Comparison of ENCODE assay signal across 8 cellular contexts in the genomic region with DNA sequence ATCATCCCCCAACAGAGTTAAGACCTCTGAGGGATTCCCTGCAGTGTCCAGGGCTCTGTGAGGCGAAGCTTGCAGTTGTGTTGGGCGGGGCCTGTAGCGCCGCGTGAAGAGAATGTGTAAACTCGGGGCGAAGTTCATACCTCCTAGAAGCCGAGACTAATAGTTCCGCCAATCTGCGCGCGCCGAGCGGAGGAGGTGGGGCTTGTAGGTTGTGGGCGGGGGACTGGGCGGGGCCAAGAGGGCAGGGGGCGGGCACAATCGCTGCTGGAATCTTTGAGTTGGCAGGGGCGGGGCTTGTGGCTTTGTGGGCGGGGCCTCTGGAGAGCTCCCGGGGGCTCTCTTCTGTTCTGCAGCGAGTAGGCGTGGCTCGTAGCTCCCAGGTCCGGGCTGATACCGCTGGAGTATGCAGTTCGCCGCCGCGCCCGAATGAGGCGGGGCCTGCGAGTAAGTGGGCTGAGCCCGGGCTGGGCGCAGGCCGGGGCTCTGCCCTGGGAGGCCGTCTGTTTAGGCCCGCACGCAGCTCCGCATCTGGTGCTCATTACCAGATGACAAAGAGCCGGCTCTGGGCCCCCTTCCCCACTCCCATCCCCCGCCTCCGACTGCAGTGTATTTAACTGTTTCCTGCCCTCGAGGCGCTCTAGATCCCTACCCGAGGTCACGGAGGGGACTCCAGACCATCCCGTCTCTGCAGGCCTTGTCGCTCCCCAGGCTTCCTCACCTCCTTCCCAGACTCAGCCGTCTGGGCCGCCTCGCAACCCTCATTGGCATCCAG. TPM values are rescaled to one million over a fixed set of nuclear protein-coding genes. Genes with fewer than 3 reads are reported as not detected.
DNase-seq lines count a peak whose midpoint lies in the region; ATAC-seq and TF ChIP-seq lines count a peak whose summit lies in the region.

No MANE protein-coding gene starts in this region.

- ATAC-seq in GM21529 (IDR thresholded peaks at IDR 0.05; ENCODE audit: unreplicated experiment) (peak; percentile 62), IMR-90 (ENCODE audit: low read depth) (peak; percentile 75), mucosa of descending colon (peak; percentile 86)

- H2AK5ac ChIP-seq in IMR-90 (ENCODE audit: low read depth, low read length), result peak overlapping the region; percentile 77

- H3K56ac ChIP-seq in IMR-90 (ENCODE audit: extremely low read depth, insufficient read depth, low read length), result peak overlapping the region; percentile 76

- H2AFZ ChIP-seq in IMR-90 (replicated peaks; ENCODE audit: low read length, poor library complexity), result peak overlapping the region; percentile 94

- H3K36me3 ChIP-seq in IMR-90 (ENCODE audit: control insufficient read depth, insufficient read depth, low read length) (no peaks in the 10 kb centered on the region), mucosa of descending colon (ENCODE audit: low read depth) (no peaks in the 10 kb centered on the region)

- in situ Hi-C loops in IMR-90 (cut with MboI; ENCODE audit: low sequenced_read_pairs), result no loop called here

- TF ChIP-seq CTCF in IMR-90 (conservative IDR thresholded peaks at IDR 0.05; ENCODE audit: low read depth, low read length) (no peak), mucosa of descending colon (IDR thresholded peaks at IDR 0.05) (no peak)

- H3K27me3 ChIP-seq in IMR-90 (ENCODE audit: control insufficient read depth, insufficient read depth, low read length), result no peaks in the 10 kb centered on the region

- peaks cover 2% of the 10 kb centered on the region for H3K9me1 ChIP-seq in IMR-90 (ENCODE audit: insufficient read depth, low read length)

- peak overlapping the region; percentile 92 for H3K4me2 ChIP-seq in IMR-90 (ENCODE audit: low read depth, low read length)

- TF ChIP-seq RAD21 in IMR-90 (IDR thresholded peaks at IDR 0.05; ENCODE audit: low read length), result no peak

- H3K4me3 ChIP-seq in IMR-90 (ENCODE audit: insufficient read depth, low read depth, low read length), result peak overlapping the region; percentile 72
- H3K4me3 ChIP-seq in mucosa of descending colon, result no peak overlapping the region

- intact Hi-C loops in IMR-90 (cut with micrococcal nuclease) (loop anchor here (1.0 kb wide), 2 partner anchors 16 to 24 kb away; partner anchors contain the start of gene RIN1), mucosa of descending colon (cut with DNase I, micrococcal nuclease) (loop anchor here in 1 of 2 donors (10.0 kb wide), 1 partner anchor 72 kb away; no protein-coding TSS in a partner anchor)

- peak overlapping the region; percentile 89 for H2BK120ac ChIP-seq in IMR-90 (ENCODE audit: low read depth, low read length)

- dilution Hi-C loops in IMR-90 (cut with HindIII; ENCODE audit: low sequenced_read_pairs, unreplicated experiment), result no loop called here

- H3K18ac ChIP-seq in IMR-90 (ENCODE audit: low read depth, low read length), result peak overlapping the region; percentile 35

- CTCF ChIA-PET in IMR-90 (lab: Yijun Ruan, JAX), result interaction anchor here (0.5 to 2.4 kb wide), 9 partner anchors 10 to 76 kb away, joined by 3 to 17 read pairs (median 5); partner anchors contain the start of gene RIN1

- H3K27ac ChIP-seq in IMR-90 (ENCODE audit: insufficient read depth, low read length) (peak overlapping the region; percentile 93), epithelial cell of prostate (peak overlapping the region; percentile 56)

- peak overlapping the region; percentile 94 for H3K14ac ChIP-seq in IMR-90 (replicated peaks; ENCODE audit: low read depth, low read length)

- H3K4ac ChIP-seq in IMR-90 (ENCODE audit: low read depth, low read length), result peak overlapping the region; percentile 81

- peak overlapping the region; percentile 53 to 74; a peak in 3 of 4 replicates for H4K8ac ChIP-seq in IMR-90 (ENCODE audit: low read depth in 2 of 2, low read length in 2 of 2)

- H3K4me1 ChIP-seq in IMR-90 (ENCODE audit: control insufficient read depth, insufficient read depth, low read length) (peaks cover 20% of the 10 kb centered on the region), mucosa of descending colon (ENCODE audit: low read depth) (peaks cover 7% of the 10 kb centered on the region)

- POLR2A ChIA-PET in IMR-90 (lab: Charles Lee; ENCODE audit: unreplicated experiment), result interaction anchor here (0.6 to 2.9 kb wide), 7 partner anchors 9 to 74 kb away, joined by 3 to 23 read pairs (median 6); partner anchors contain the start of gene RIN1

- 0% methylated on average over 8 of the region's 52 CpGs; no CpG with 5 or more reads in 1 of the 2 experiments for WGBS in IMR-90 (ENCODE audit: extremely low coverage in 2 of 2, insufficient read length in 1 of 2), 2 experiments

- peak overlapping the region; percentile 77 for H2BK5ac ChIP-seq in IMR-90 (ENCODE audit: low read depth, low read length, poor library complexity, severe bottlenecking)

- no TSS peak for BruUV-seq in IMR-90 (replicated peaks; lab: Mats Ljungman, UMichigan)

- peak overlapping the region; percentile 37 for H3K23ac ChIP-seq in IMR-90 (ENCODE audit: low read depth, low read length)

- H4K20me1 ChIP-seq in IMR-90 (ENCODE audit: insufficient read depth, low read length), result peaks cover 39% of the 10 kb centered on the region

- peak overlapping the region; percentile 11; the same call in 1 of the 3 replicates for H2BK15ac ChIP-seq in IMR-90 (ENCODE audit: low read depth, low read length)

- peak overlapping the region; percentile 95 for H3K9ac ChIP-seq in IMR-90 (ENCODE audit: low read depth, low read length)

- H4K5ac ChIP-seq in IMR-90 (ENCODE audit: low read depth, low read length), result peak overlapping the region; percentile 34

- H3K79me1 ChIP-seq in IMR-90 (ENCODE audit: low read depth in 1 of 2, low read length in 2 of 2), result peaks cover 0 to 34% of the 10 kb centered on the region in 2 experiments; a peak in 2 of 4 replicates

- TF ChIP-seq POLR2A in IMR-90 (IDR thresholded peaks at IDR 0.05; ENCODE audit: low read depth, low read length), result peak; percentile 68; the same call in 1 of the 2 replicates

- H3K9me3 ChIP-seq in IMR-90 (ENCODE audit: control insufficient read depth, insufficient read depth, low read length) (no peaks in the 10 kb centered on the region), mucosa of descending colon (no peaks in the 10 kb centered on the region)

- DNase-seq in DMS 273 (lab: John Stamatoyannopoulos, UW; ENCODE audit: unreplicated experiment) (peak; percentile 98), IMR-90 (peak; percentile 99), OCI-M1 (lab: John Stamatoyannopoulos, UW) (peak; percentile 98), activated T-cell treated with anti-CD3 and anti-CD28 coated beads for 48 hours (ENCODE audit: low read depth) (peak; percentile 90), epithelial cell of prostate (ENCODE audit: low read depth, low spot score) (peak; percentile 76), mucosa of descending colon (peak; percentile 100)
- DNase-seq in stimulated activated CD8-positive, alpha-beta memory T cell treated with anti-CD3 and anti-CD28 coated beads, Interleukin-2, amount 100 ng/mL, for 48 hours (ENCODE audit: low read depth in 2 of 2), result peak; percentile 90 to 95

- no peak overlapping the region for H2BK20ac ChIP-seq in IMR-90 (ENCODE audit: low read depth, low read length)

- H2AK9ac ChIP-seq in IMR-90 (replicated peaks; ENCODE audit: low read depth, low read length, poor library complexity), result peak overlapping the region; percentile 93

- H4K91ac ChIP-seq in IMR-90 (ENCODE audit: insufficient read depth, low read depth, low read length), result peak overlapping the region; percentile 77

TF ChIP-seq in IMR-90, 13 proteins besides CTCF, POLR2A, EP300 and RAD21:
- peak; percentile 72 for TF ChIP-seq MAZ (IDR thresholded peaks at IDR 0.05; ENCODE audit: borderline replicate concordance, low read depth, low read length)
- no peak for TF ChIP-seq ELK1 (IDR thresholded peaks at IDR 0.05; ENCODE audit: borderline replicate concordance, low read depth, low read length)
TF ChIP-seq in IMR-90: peak in this region for 1.

RNA-seq across cellular contexts. Expression of gene CD248, which starts 4.1 kb away (rescaled TPM):
- 19.5 and 25.6 TPM in 2 replicates for total RNA-seq in IMR-90 (2012; rRNA removed)
- 209 and 223 TPM in 2 replicates for polyA plus RNA-seq in IMR-90 (2012; rRNA removed)
- polyA plus RNA-seq in IMR-90 (2012; cell fraction: cytosol; rRNA removed), result 280 and 375 TPM in 2 replicates
- polyA plus RNA-seq in IMR-90 (2012; cell fraction: nucleus; rRNA removed; ENCODE audit: low replicate concordance), result 114 and 198 TPM in 2 replicates
- total RNA-seq in mucosa of descending colon, result 10 to 100 TPM in 2 of 3 donors, 1 to 10 TPM in 1; 4.5 to 37.7 (median 28.5) TPM

RNA-seq across cellular contexts. Expression of gene TMEM151A, which starts 21.0 kb away (rescaled TPM):
- not detected in 2 replicates for total RNA-seq in IMR-90 (2012; rRNA removed)
- 0.03 and 0.07 TPM in 2 replicates for polyA plus RNA-seq in IMR-90 (2012; rRNA removed)
- polyA plus RNA-seq in IMR-90 (2012; cell fraction: cytosol; rRNA removed), result 0.04 and 0.18 TPM in 2 replicates
- polyA plus RNA-seq in IMR-90 (2012; cell fraction: nucleus; rRNA removed; ENCODE audit: low replicate concordance), result 0.11 and 0.21 TPM in 2 replicates
- under 1 TPM; 0.17 to 0.38 (median 0.27) TPM for total RNA-seq in mucosa of descending colon

RNA-seq across cellular contexts. Expression of gene RIN1, which starts 23.5 kb away (rescaled TPM):
- 9.9 and 10.6 TPM in 2 replicates for total RNA-seq in IMR-90 (2012; rRNA removed)
- polyA plus RNA-seq in IMR-90 (2012; rRNA removed), result 20.8 and 27.1 TPM in 2 replicates
- polyA plus RNA-seq in IMR-90 (2012; cell fraction: cytosol; rRNA removed), result 19.8 and 26.9 TPM in 2 replicates
- 58.8 and 120 TPM in 2 replicates for polyA plus RNA-seq in IMR-90 (2012; cell fraction: nucleus; rRNA removed; ENCODE audit: low replicate concordance)
- 10 to 100 TPM in 1 of 3 donors, 1 to 10 TPM in 2; 5.2 to 12.7 (median 9.5) TPM for total RNA-seq in mucosa of descending colon

RNA-seq across cellular contexts. Expression of gene YIF1A, which starts 23.8 kb away (rescaled TPM):
- total RNA-seq in IMR-90 (2012; rRNA removed), result 128 and 134 TPM in 2 replicates
- polyA plus RNA-seq in IMR-90 (2012; rRNA removed), result 207 and 219 TPM in 2 replicates
- polyA plus RNA-seq in IMR-90 (2012; cell fraction: cytosol; rRNA removed), result 235 and 292 TPM in 2 replicates
- 160 and 316 TPM in 2 replicates for polyA plus RNA-seq in IMR-90 (2012; cell fraction: nucleus; rRNA removed; ENCODE audit: low replicate concordance)
- total RNA-seq in mucosa of descending colon, result 10 to 100 TPM; 66.1 to 93.5 (median 77.9) TPM

RNA-seq across cellular contexts. Expression of gene BRMS1, which starts 32.2 kb away (rescaled TPM):
- 57.9 and 67.2 TPM in 2 replicates for total RNA-seq in IMR-90 (2012; rRNA removed)
- 48.3 and 51.9 TPM in 2 replicates for polyA plus RNA-seq in IMR-90 (2012; rRNA removed)
- 38.2 and 49.5 TPM in 2 replicates for polyA plus RNA-seq in IMR-90 (2012; cell fraction: cytosol; rRNA removed)
- polyA plus RNA-seq in IMR-90 (2012; cell fraction: nucleus; rRNA removed; ENCODE audit: low replicate concordance), result 43.6 and 65.0 TPM in 2 replicates
- total RNA-seq in mucosa of descending colon, result 10 to 100 TPM; 35.9 to 47.6 (median 39.3) TPM
